19 cellular contexts compared by ENCODE assay signal in genomic region chr20:14709439-14709838, GRCh38.
"Had no signal": no experiment of that assay in that cellular context is flagged by ENCODE, and none has a peak within 500 bp of the region (broad histone marks: within the 10 kb centered on the region; RNA-seq: fewer than 3 reads in every experiment).

No MANE protein-coding gene starts in this region.

- H3K4me3 ChIP-seq: esophagus squamous epithelium, gastroesophageal sphincter, right atrium auricular region, sigmoid colon, skin epidermis, stomach, thoracic aorta had no signal

- H3K9me3 ChIP-seq: esophagus squamous epithelium, gastroesophageal sphincter, neutrophil, right atrium auricular region, sigmoid colon, stomach, thoracic aorta had no signal

- H3K27me3 ChIP-seq: esophagus squamous epithelium, gastroesophageal sphincter, neutrophil, right atrium auricular region, sigmoid colon, stomach had no signal

- ATAC-seq: gastroesophageal sphincter; left lobe of liver; naive thymus-derived CD8-positive, alpha-beta T cell had no signal

- H3K36me3 ChIP-seq: esophagus squamous epithelium, gastroesophageal sphincter, neutrophil, right atrium auricular region, sigmoid colon, stomach, thoracic aorta had no signal

- H3K4me1 ChIP-seq: right atrium auricular region had no signal

- H3K27ac ChIP-seq: esophagus squamous epithelium, gastroesophageal sphincter, neutrophil, right atrium auricular region, sigmoid colon, skin epidermis, stomach, thoracic aorta had no signal

- DNase-seq: dermis blood vessel endothelial cell; esophagus squamous epithelium; foreskin fibroblast; glutamatergic neuron; immature natural killer cell; mammary epithelial cell; naive thymus-derived CD8-positive, alpha-beta T cell; sigmoid colon; stimulated activated CD4-positive, alpha-beta T cell treated with anti-CD3 and anti-CD28 coated beads, Interleukin-4, amount 100 ng/mL, for 4 hours; stimulated activated naive CD4-positive, alpha-beta T cell; stomach; substantia nigra; trophoblast cell had no signal
